ENCODE assay signal across 19 cellular contexts in the genomic region with DNA sequence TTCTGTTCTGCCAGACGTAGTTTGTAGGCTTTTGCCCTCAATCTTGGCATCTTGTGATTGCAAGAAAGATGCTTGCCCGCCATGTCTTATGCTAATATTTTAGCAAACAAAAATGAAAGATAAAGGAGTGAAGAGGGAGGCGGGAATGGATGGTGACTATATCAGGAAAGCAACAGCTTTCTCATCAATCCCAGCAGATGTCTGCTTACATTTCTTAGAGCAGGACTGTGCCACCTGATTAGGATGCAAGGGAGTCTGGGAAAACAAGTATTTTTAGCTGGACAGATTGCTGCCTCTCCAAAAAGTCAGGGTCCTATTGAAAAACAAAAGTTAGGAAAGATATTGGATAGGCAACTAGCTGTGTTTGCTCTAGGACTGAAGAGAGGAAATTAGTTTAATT.
"Had no signal": no experiment of that assay in that cellular context is flagged by ENCODE, and none has a peak within 500 bp of the region (broad histone marks: within the 10 kb centered on the region; RNA-seq: fewer than 3 reads in every experiment).

No MANE protein-coding gene starts in this region.

- H3K4me1 Mint-ChIP-seq: IgD-negative memory B cell had no signal

- H3K27ac ChIP-seq: HL-60, RWPE1, SJCRH30 had no signal

- ATAC-seq: Panc1, PC-3, SK-N-SH treated with all-trans-retinoic acid at 6 μM for 48 hours had no signal

- DNase-seq: KBM-7; MV-4-11; NCI-H1048; NCI-H1436; NCI-H187; NCI-H2029; NCI-H2081 treated with DMSO at 0.1 percent for 48 hours; NCI-H2227 treated with DMSO at 0.1 percent for 48 hours; NCI-H524; NCI-H748 treated with DMSO at 0.1 percent for 48 hours; NK-92 treated with Interleukin-12 subunit alpha and Interleukin-12 subunit beta, amount 100 ng/mL, for 24 hours; PC-3; SHP77 treated with DMSO at 0.1 percent for 48 hours; SJCRH30 had no signal

- H3K9me3 ChIP-seq: SJCRH30 had no signal

- H3K36me3 ChIP-seq: SJCRH30 had no signal

- H3K27ac Mint-ChIP-seq: IgD-negative memory B cell had no signal

- H3K9me3 Mint-ChIP-seq: IgD-negative memory B cell had no signal

- H3K4me3 ChIP-seq: SJCRH30 had no signal

- H3K36me3 Mint-ChIP-seq: IgD-negative memory B cell had no signal

- H3K27me3 ChIP-seq: SJCRH30 had no signal

- H3K4me1 ChIP-seq: SJCRH30 had no signal

- H3K4me3 Mint-ChIP-seq: IgD-negative memory B cell had no signal
